Comparison of ENCODE assay signal across 30 cellular contexts in the genomic region with DNA sequence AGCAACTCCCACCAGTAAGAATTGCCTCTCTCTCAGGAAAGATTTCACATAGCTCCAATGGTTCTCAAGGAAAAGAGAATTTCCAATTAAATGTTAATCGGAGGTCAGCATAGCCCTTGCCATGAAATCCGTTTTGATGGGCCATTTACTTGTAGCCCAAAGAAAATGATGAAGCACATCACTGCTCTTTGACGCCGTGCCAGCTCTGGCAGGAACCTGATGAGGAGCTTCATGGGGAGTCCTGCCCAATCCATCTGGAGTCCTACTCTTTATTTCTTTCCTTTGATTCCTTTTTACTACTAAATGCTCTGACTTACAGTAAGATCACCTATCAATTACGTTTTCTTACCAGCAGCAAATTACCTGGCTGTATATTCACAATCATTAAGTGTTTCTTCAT.
DNase-seq lines count a peak whose midpoint lies in the region; ATAC-seq and TF ChIP-seq lines count a peak whose summit lies in the region.
"Had no signal": no experiment of that assay in that cellular context is flagged by ENCODE, and none has a peak within 500 bp of the region (broad histone marks: within the 10 kb centered on the region; RNA-seq: fewer than 3 reads in every experiment).

No MANE protein-coding gene starts in this region.

- no peaks in the 10 kb centered on the region for H3K9me3 Mint-ChIP-seq in endothelial cell (ENCODE audit: unreplicated experiment)
- H3K9me3 Mint-ChIP-seq: CD4-positive, alpha-beta T cell had no signal

- WGBS in heart left ventricle, 4 donors = 65 to 69% (median 67%) methylated on average over 5 of the region's 5 CpGs

- H3K27ac ChIP-seq in heart left ventricle = peak overlapping the region in 7 of 12 donors; percentile 9 to 51 (median 29)
- H3K27ac ChIP-seq: BLaER1 treated with 17β-estradiol and CSF1 and Interleukin-3, amounts not matched to agents 10 nM and 100 nM; PC-9; SK-N-MC had no signal

- H3K4me1 Mint-ChIP-seq in endothelial cell (ENCODE audit: unreplicated experiment) = no peaks in the 10 kb centered on the region

- DNase-seq in Right ventricle myocardium inferior (ENCODE audit: missing footprints) (peak; percentile 62), left cardiac atrium (no peak), NCI-H69 (lab: John Stamatoyannopoulos, UW) (peak; percentile 19), heart left ventricle (peak in 3 of 5 donors; percentile 22 to 58 (median 48)), endothelial cell (ENCODE audit: low spot score) (no peak), ACHN (no peak)
- no peak for DNase-seq in stimulated activated naive CD8-positive, alpha-beta T cell treated with anti-CD3 and anti-CD28 coated beads, Interleukin-15, Interleukin-2, amounts not matched to agents 100 U/mL and 50 U/mL, for 24 hours
- DNase-seq: AML-193; CD4-positive, alpha-beta T cell; DMS79; EL; GF-D8; GOT3; HFFc6; KBM-7; MV-4-11; NCI-H1105; NCI-H1436 treated with DMSO at 0.1 percent for 48 hours; NCI-H187 treated with DMSO at 0.1 percent for 48 hours; NCI-H2107; NCI-H226; NCI-H510A treated with DMSO at 0.1 percent for 48 hours; NCI-H748 treated with DMSO at 0.1 percent for 48 hours; NK-92 treated with Interleukin-12 subunit alpha and Interleukin-12 subunit beta, amount 100 ng/mL, for 24 hours; PC-9; RPMI8226; SHP77 treated with DMSO at 0.1 percent for 48 hours had no signal

- no peaks in the 10 kb centered on the region for H3K36me3 ChIP-seq in heart left ventricle
- H3K36me3 ChIP-seq: BLaER1 treated with 17β-estradiol and CSF1 and Interleukin-3, amounts not matched to agents 10 nM and 100 nM; HAP-1 had no signal

- H3K4me1 ChIP-seq in heart left ventricle = peaks cover 0 to 15% (median 0%) of the 10 kb centered on the region in 12 donors
- H3K4me1 ChIP-seq: BLaER1 treated with 17β-estradiol and CSF1 and Interleukin-3, amounts not matched to agents 10 nM and 100 nM; HAP-1 had no signal

- no peak for TF ChIP-seq CTCF in heart left ventricle (IDR thresholded peaks at IDR 0.05)
- no peak for TF ChIP-seq CTCF in endothelial cell (IDR thresholded peaks at IDR 0.05; ENCODE audit: unreplicated experiment)

- in situ Hi-C loops in ACHN (cut with HindIII; ENCODE audit: low pct_ligation_motif_present, low pct_unique_long_range_greater_than_20kb, low sequenced_read_pairs) = no loop called here

- no peaks in the 10 kb centered on the region for H3K9me3 ChIP-seq in heart left ventricle
- H3K9me3 ChIP-seq: BLaER1 treated with 17β-estradiol and CSF1 and Interleukin-3, amounts not matched to agents 10 nM and 100 nM; HAP-1 had no signal

- no peak for TF ChIP-seq POLR2A in heart left ventricle (IDR thresholded peaks at IDR 0.05)

- H3K4me3 Mint-ChIP-seq in endothelial cell (ENCODE audit: unreplicated experiment) = no peak overlapping the region
- H3K4me3 Mint-ChIP-seq: CD4-positive, alpha-beta T cell; HFFc6 had no signal

- no peaks in the 10 kb centered on the region for H3K27me3 ChIP-seq in heart left ventricle
- H3K27me3 ChIP-seq: BLaER1 treated with 17β-estradiol and CSF1 and Interleukin-3, amounts not matched to agents 10 nM and 100 nM had no signal

- H3K27ac Mint-ChIP-seq in endothelial cell (ENCODE audit: unreplicated experiment) = no peak overlapping the region
- H3K27ac Mint-ChIP-seq: CD4-positive, alpha-beta T cell; HFFc6 had no signal

- H3K27me3 Mint-ChIP-seq in endothelial cell (ENCODE audit: unreplicated experiment) = peaks cover 2% of the 10 kb centered on the region
- H3K27me3 Mint-ChIP-seq: CD4-positive, alpha-beta T cell had no signal

- H3K36me3 Mint-ChIP-seq in endothelial cell (ENCODE audit: low read depth, unreplicated experiment) = no peaks in the 10 kb centered on the region

- ATAC-seq in Right ventricle myocardium inferior (no peak), left cardiac atrium (no peak), heart left ventricle (no peak)
- no peak for ATAC-seq in stimulated activated naive CD8-positive, alpha-beta T cell treated with anti-CD3 and anti-CD28 coated beads, Interleukin-15, Interleukin-2, amounts not matched to agents 100 U/mL and 50 U/mL, for 24 hours

- intact Hi-C loops in Right ventricle myocardium inferior (cut with DNase I) = no loop called here
- intact Hi-C loops in left cardiac atrium (cut with DNase I) = no loop called here
- intact Hi-C loops in heart left ventricle (cut with DNase I) = no loop called here

- H3K4me3 ChIP-seq in heart left ventricle = no peak overlapping the region
- H3K4me3 ChIP-seq: BLaER1 treated with 17β-estradiol and CSF1 and Interleukin-3, amounts not matched to agents 10 nM and 100 nM; HAP-1; PC-9; SK-N-MC had no signal

Comparison
In these comparisons a context has a peak if more than half of its experiments do, and no peak if none do; other contexts are left out.
1. DNase-seq: peak in Right ventricle myocardium inferior (single experiment), NCI-H69 (single experiment) and heart left ventricle (3 of 5); none in left cardiac atrium (single experiment), stimulated activated naive CD8-positive, alpha-beta T cell treated with anti-CD3 and anti-CD28 coated beads, Interleukin-15, Interleukin-2, amounts not matched to agents 100 U/mL and 50 U/mL, for 24 hours (single experiment), endothelial cell (single experiment) and ACHN (single experiment).